8 cellular contexts compared by ENCODE assay signal in the genomic region with DNA sequence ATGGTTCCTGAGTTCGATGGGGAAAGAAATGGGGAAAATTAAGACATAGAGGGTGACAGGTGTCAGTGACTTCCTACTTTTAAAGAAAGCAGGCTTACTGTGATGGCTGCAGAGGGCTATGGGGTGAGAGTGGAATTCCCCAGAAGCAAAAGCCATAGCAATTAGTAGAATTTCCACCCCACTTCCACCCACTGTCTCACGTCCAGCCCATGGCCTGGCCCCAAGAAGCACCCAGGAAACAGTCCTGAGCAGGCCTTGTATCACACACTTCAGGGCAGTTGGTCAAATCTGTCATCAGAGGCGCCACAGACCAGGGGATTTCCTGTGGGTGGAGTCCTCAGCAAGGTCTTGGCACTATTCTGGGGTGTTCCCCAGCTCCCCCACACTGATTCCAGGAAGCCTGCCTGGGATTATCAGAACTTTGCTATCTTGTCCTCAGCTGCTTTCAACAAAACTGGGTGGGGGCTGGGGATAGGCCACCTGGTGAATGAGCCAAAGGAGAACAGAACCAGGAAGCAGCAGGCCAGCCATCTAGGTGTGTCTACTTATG.
DNase-seq lines count a peak whose midpoint lies in the region; ATAC-seq and TF ChIP-seq lines count a peak whose summit lies in the region.
"Had no signal": no experiment of that assay in that cellular context is flagged by ENCODE, and none has a peak within 500 bp of the region (broad histone marks: within the 10 kb centered on the region; RNA-seq: fewer than 3 reads in every experiment).

No MANE protein-coding gene starts in this region.

- ATAC-seq in HG03108 (IDR thresholded peaks at IDR 0.05; ENCODE audit: unreplicated experiment), result peak; percentile 76
- ATAC-seq in natural killer cell treated with Interleukin-12 subunit alpha and Interleukin-12 subunit beta and Interleukin-15 and Interleukin-18, amount 100 ng/mL, for 72 hours, result peak; percentile 94 to 95

- no peaks in the 10 kb centered on the region for H3K27me3 Mint-ChIP-seq in activated CD4-positive, alpha-beta T cell treated with anti-CD3 and anti-CD28 coated beads, Interleukin-2, amount 10 ng/mL, durations not matched to agents 7 days and 5 days
- no peaks in the 10 kb centered on the region for H3K27me3 Mint-ChIP-seq in natural killer cell treated with Interleukin-12 subunit alpha and Interleukin-12 subunit beta and Interleukin-15 and Interleukin-18, amount 100 ng/mL, for 72 hours

- H3K9ac ChIP-seq in mammary epithelial cell (ENCODE audit: insufficient read depth, low read length), result no peak overlapping the region

- BruUV-seq in mammary epithelial cell (replicated peaks; lab: Mats Ljungman, UMichigan), result no TSS peak

- peak; percentile 31 for DNase-seq in GM19240 (ENCODE audit: insufficient read length, low spot score)
- DNase-seq in activated CD4-positive, alpha-beta T cell treated with anti-CD3 and anti-CD28 coated beads, Interleukin-2, amount 10 ng/mL, durations not matched to agents 7 days and 5 days, result peak; percentile 74
- DNase-seq in natural killer cell treated with Interleukin-12 subunit alpha and Interleukin-12 subunit beta and Interleukin-15 and Interleukin-18, amount 100 ng/mL, for 72 hours (ENCODE audit: low spot score), result peak; percentile 98
- DNase-seq in mammary epithelial cell, result no peak
- DNase-seq in adrenal gland, result no peak
- DNase-seq in NCI-H748 treated with DMSO at 0.1 percent for 48 hours (lab: John Stamatoyannopoulos, UW), result no peak

- in situ Hi-C loops in mammary epithelial cell (cut with MboI; ENCODE audit: low sequenced_read_pairs in 2 of 2), result no loop called here

- H3K27me3 ChIP-seq in mammary epithelial cell (ENCODE audit: insufficient read depth, low read length), result no peaks in the 10 kb centered on the region
- no peaks in the 10 kb centered on the region for H3K27me3 ChIP-seq in adrenal gland

- no peak overlapping the region for H3K4me3 ChIP-seq in mammary epithelial cell (replicated peaks in 1 of 3; ENCODE audit: insufficient read depth in 1 of 3, low read depth in 2 of 3, low read length in 3 of 3)
- no peak overlapping the region for H3K4me3 ChIP-seq in adrenal gland

- H3K9me3 Mint-ChIP-seq in activated CD4-positive, alpha-beta T cell treated with anti-CD3 and anti-CD28 coated beads, Interleukin-2, amount 10 ng/mL, durations not matched to agents 7 days and 5 days, result peaks cover 19% of the 10 kb centered on the region
- H3K9me3 Mint-ChIP-seq in natural killer cell treated with Interleukin-12 subunit alpha and Interleukin-12 subunit beta and Interleukin-15 and Interleukin-18, amount 100 ng/mL, for 72 hours, result peaks cover 3% of the 10 kb centered on the region

- H3K27ac ChIP-seq in mammary epithelial cell (ENCODE audit: insufficient read depth, low read depth, low read length), result no peak overlapping the region
- H3K27ac ChIP-seq in adrenal gland, result no peak overlapping the region
- H3K27ac ChIP-seq: VCaP had no signal

- no peak overlapping the region for H2AFZ ChIP-seq in mammary epithelial cell (ENCODE audit: low read depth, low read length)

- H3K4me1 Mint-ChIP-seq in activated CD4-positive, alpha-beta T cell treated with anti-CD3 and anti-CD28 coated beads, Interleukin-2, amount 10 ng/mL, durations not matched to agents 7 days and 5 days, result peaks cover 82% of the 10 kb centered on the region
- H3K4me1 Mint-ChIP-seq in natural killer cell treated with Interleukin-12 subunit alpha and Interleukin-12 subunit beta and Interleukin-15 and Interleukin-18, amount 100 ng/mL, for 72 hours (ENCODE audit: low read depth in 2 of 2), result peaks cover 75 to 87% of the 10 kb centered on the region in 2 donors

- peak overlapping the region; percentile 46 for H3K4me3 Mint-ChIP-seq in activated CD4-positive, alpha-beta T cell treated with anti-CD3 and anti-CD28 coated beads, Interleukin-2, amount 10 ng/mL, durations not matched to agents 7 days and 5 days
- peak overlapping the region; percentile 70 for H3K4me3 Mint-ChIP-seq in natural killer cell treated with Interleukin-12 subunit alpha and Interleukin-12 subunit beta and Interleukin-15 and Interleukin-18, amount 100 ng/mL, for 72 hours

- H3K36me3 ChIP-seq in mammary epithelial cell (ENCODE audit: insufficient read depth, low read length) (no peaks in the 10 kb centered on the region), adrenal gland (replicated peaks in 1 of 2) (no peaks in the 10 kb centered on the region)

- H3K36me3 Mint-ChIP-seq in activated CD4-positive, alpha-beta T cell treated with anti-CD3 and anti-CD28 coated beads, Interleukin-2, amount 10 ng/mL, durations not matched to agents 7 days and 5 days (ENCODE audit: low read depth), result peaks cover 33% of the 10 kb centered on the region
- peaks cover 12% of the 10 kb centered on the region for H3K36me3 Mint-ChIP-seq in natural killer cell treated with Interleukin-12 subunit alpha and Interleukin-12 subunit beta and Interleukin-15 and Interleukin-18, amount 100 ng/mL, for 72 hours

- dilution Hi-C loops in mammary epithelial cell (cut with HindIII; ENCODE audit: low sequenced_read_pairs), result no loop called here

- POLR2A ChIA-PET in activated CD4-positive, alpha-beta T cell treated with anti-CD3 and anti-CD28 coated beads, Interleukin-2, amount 10 ng/mL, durations not matched to agents 7 days and 5 days (lab: Charles Lee), result interaction anchor here (1.1 kb wide), 1 partner anchor 11 kb away, joined by 3 read pairs; no protein-coding TSS in a partner anchor

- H3K9me3 ChIP-seq in mammary epithelial cell (replicated peaks; ENCODE audit: insufficient read depth, low read length), result no peaks in the 10 kb centered on the region
- no peaks in the 10 kb centered on the region for H3K9me3 ChIP-seq in adrenal gland (replicated peaks in 1 of 3)

- no peaks in the 10 kb centered on the region for H3K79me2 ChIP-seq in mammary epithelial cell (ENCODE audit: insufficient read depth, low read length)

- intact Hi-C loops in mammary epithelial cell (cut with micrococcal nuclease) (no loop called here), adrenal gland (cut with DNase I) (no loop called here)

- CTCF ChIA-PET in activated CD4-positive, alpha-beta T cell treated with anti-CD3 and anti-CD28 coated beads, Interleukin-2, amount 10 ng/mL, durations not matched to agents 7 days and 5 days (lab: Charles Lee), result interaction anchor here (1.0 to 3.6 kb wide), 7 partner anchors 10 to 123 kb away, joined by 3 to 33 read pairs (median 6); no protein-coding TSS in a partner anchor
- CTCF ChIA-PET in mammary epithelial cell (lab: Charles Lee; ENCODE audit: low non-redundant PET), result no interaction called here

- H3K4me1 ChIP-seq in mammary epithelial cell (ENCODE audit: insufficient read depth, low read length) (peaks cover 17% of the 10 kb centered on the region), adrenal gland (replicated peaks in 1 of 2) (no peaks in the 10 kb centered on the region)

- TF ChIP-seq CTCF in mammary epithelial cell (conservative IDR thresholded peaks at IDR 0.05 in 1 of 2, IDR thresholded peaks at IDR 0.05 in 1 of 2; ENCODE audit: extremely low read depth in 1 of 2, insufficient read depth in 1 of 2, low read depth in 1 of 2, low read length in 2 of 2) (no peak), adrenal gland (IDR thresholded peaks at IDR 0.05) (no peak)

- no peaks in the 10 kb centered on the region for H4K20me1 ChIP-seq in mammary epithelial cell (ENCODE audit: insufficient read depth, low read length)

- H3K4me2 ChIP-seq in mammary epithelial cell (ENCODE audit: insufficient read depth, low read depth, low read length), result no peak overlapping the region

- no peak for TF ChIP-seq POLR2A in adrenal gland (IDR thresholded peaks at IDR 0.05)

- 97% methylated on average over 3 of the region's 3 CpGs for WGBS in mammary epithelial cell (ENCODE audit: low coverage, missing lambda C conversion rate)
- 66 to 77% (median 71%) methylated on average over 3 of the region's 3 CpGs for WGBS in adrenal gland, 4 donors

- peak overlapping the region; percentile 88 for H3K27ac Mint-ChIP-seq in activated CD4-positive, alpha-beta T cell treated with anti-CD3 and anti-CD28 coated beads, Interleukin-2, amount 10 ng/mL, durations not matched to agents 7 days and 5 days
- H3K27ac Mint-ChIP-seq in natural killer cell treated with Interleukin-12 subunit alpha and Interleukin-12 subunit beta and Interleukin-15 and Interleukin-18, amount 100 ng/mL, for 72 hours, result peak overlapping the region; percentile 99

Comparison
In these comparisons a context has a peak if more than half of its experiments do, and no peak if none do; other contexts are left out.
1. DNase-seq: peak in GM19240 (single experiment), activated CD4-positive, alpha-beta T cell treated with anti-CD3 and anti-CD28 coated beads, Interleukin-2, amount 10 ng/mL, durations not matched to agents 7 days and 5 days (single experiment) and natural killer cell treated with Interleukin-12 subunit alpha and Interleukin-12 subunit beta and Interleukin-15 and Interleukin-18, amount 100 ng/mL, for 72 hours (single experiment); none in mammary epithelial cell (single experiment), adrenal gland (0 of 7) and NCI-H748 treated with DMSO at 0.1 percent for 48 hours (single experiment).